28 cellular contexts compared by ENCODE assay signal in genomic region chr2:35794766-35795448, GRCh38.
"Had no signal": no experiment of that assay in that cellular context is flagged by ENCODE, and none has a peak within 500 bp of the region (broad histone marks: within the 10 kb centered on the region; RNA-seq: fewer than 3 reads in every experiment).

No MANE protein-coding gene starts in this region.

- H3K9me3 ChIP-seq: body of pancreas, SJSA1 had no signal

- DNase-seq: activated CD4-positive, alpha-beta T cell treated with anti-CD3 and anti-CD28 coated beads, Interleukin-2, amount 10 ng/mL, durations not matched to agents 24 days and 14 days; activated CD4-positive, alpha-beta T cell treated with anti-CD3 and anti-CD28 coated beads, Interleukin-2, amount 50 U/mL, for 48 hours; activated CD4-positive, CD25-positive, alpha-beta regulatory T cell treated with anti-CD3 and anti-CD28 coated beads, Interleukin-2, amount 50 U/mL, for 72 hours; activated CD8-positive, alpha-beta memory T cell treated with anti-CD3 and anti-CD28 coated beads, Interleukin-2, amount 10 ng/mL, durations not matched to agents 7 days and 5 days; activated effector memory CD4-positive, alpha-beta T cell treated with Interleukin-2 at 50 U/mL for 16 hours; activated naive CD4-positive, alpha-beta T cell; activated T-cell treated with anti-CD3 and anti-CD28 coated beads, Interleukin-2, amount 50 U/mL, for 24 hours; aorta; body of pancreas; MM.1S; NCI-H1105; NCI-H1436; NCI-H1694 treated with DMSO at 0.1 percent for 48 hours; NCI-H2029 treated with DMSO at 0.1 percent for 48 hours; NCI-H510A treated with DMSO at 0.1 percent for 48 hours; NCI-H69; NK-92 treated with Interleukin-12 subunit alpha and Interleukin-12 subunit beta, amount 100 ng/mL, for 24 hours; OCI-M1; RPMI8226; SHP77; T-helper 17 cell; T-helper 9 cell had no signal

- ATAC-seq: activated CD8-positive, alpha-beta memory T cell treated with anti-CD3 and anti-CD28 coated beads, Interleukin-2, amount 10 ng/mL, durations not matched to agents 7 days and 5 days; body of pancreas; Panc1; SK-N-SH treated with all-trans-retinoic acid at 6 μM for 48 hours; T-helper 17 cell; WTC11 had no signal

- H3K4me3 ChIP-seq: body of pancreas, SJSA1 had no signal

- H3K27ac Mint-ChIP-seq: activated CD4-positive, alpha-beta T cell treated with anti-CD3 and anti-CD28 coated beads, Interleukin-2, amount 10 ng/mL, durations not matched to agents 24 days and 14 days; activated CD8-positive, alpha-beta memory T cell treated with anti-CD3 and anti-CD28 coated beads, Interleukin-2, amount 10 ng/mL, durations not matched to agents 7 days and 5 days; activated naive CD4-positive, alpha-beta T cell treated with anti-CD3 and anti-CD28 coated beads, Interleukin-2, amount 50 U/mL, for 24 hours; activated T-cell treated with anti-CD3 and anti-CD28 coated beads, Interleukin-2, amount 50 U/mL, for 24 hours; activated T-helper 1 cell treated with anti-CD3 and anti-CD28 coated beads, Interleukin-12 subunit alpha, Interleukin-12 subunit beta, Interleukin-2, Interleukin-4 antibody, amounts not matched to agents 30 ng/mL and 10 ng/mL and 1 ng/mL, durations not matched to agents 14 hours and 24 hours and 36 hours; T-helper 17 cell; WTC11 had no signal

- H3K4me1 ChIP-seq: body of pancreas, SJSA1 had no signal

- H3K27ac ChIP-seq: body of pancreas, SJSA1 had no signal

- H3K36me3 Mint-ChIP-seq: activated CD8-positive, alpha-beta memory T cell treated with anti-CD3 and anti-CD28 coated beads, Interleukin-2, amount 10 ng/mL, durations not matched to agents 7 days and 5 days; activated naive CD4-positive, alpha-beta T cell treated with anti-CD3 and anti-CD28 coated beads, Interleukin-2, amount 50 U/mL, for 24 hours; WTC11 had no signal

- H3K27me3 Mint-ChIP-seq: activated CD4-positive, alpha-beta T cell treated with anti-CD3 and anti-CD28 coated beads, Interleukin-2, amount 10 ng/mL, durations not matched to agents 24 days and 14 days; activated CD8-positive, alpha-beta memory T cell treated with anti-CD3 and anti-CD28 coated beads, Interleukin-2, amount 10 ng/mL, durations not matched to agents 7 days and 5 days had no signal

- H3K4me3 Mint-ChIP-seq: activated CD4-positive, alpha-beta T cell treated with anti-CD3 and anti-CD28 coated beads, Interleukin-2, amount 10 ng/mL, durations not matched to agents 24 days and 14 days; activated CD8-positive, alpha-beta memory T cell treated with anti-CD3 and anti-CD28 coated beads, Interleukin-2, amount 10 ng/mL, durations not matched to agents 7 days and 5 days; activated naive CD4-positive, alpha-beta T cell treated with anti-CD3 and anti-CD28 coated beads, Interleukin-2, amount 50 U/mL, for 24 hours; activated T-cell treated with anti-CD3 and anti-CD28 coated beads, Interleukin-2, amount 50 U/mL, for 24 hours; activated T-helper 1 cell treated with anti-CD3 and anti-CD28 coated beads, Interleukin-12 subunit alpha, Interleukin-12 subunit beta, Interleukin-2, Interleukin-4 antibody, amounts not matched to agents 30 ng/mL and 10 ng/mL and 1 ng/mL, durations not matched to agents 14 hours and 24 hours and 36 hours; T-helper 17 cell; WTC11 had no signal

- H3K9me3 Mint-ChIP-seq: activated naive CD4-positive, alpha-beta T cell treated with anti-CD3 and anti-CD28 coated beads, Interleukin-2, amount 50 U/mL, for 24 hours; activated T-helper 1 cell treated with anti-CD3 and anti-CD28 coated beads, Interleukin-12 subunit alpha, Interleukin-12 subunit beta, Interleukin-2, Interleukin-4 antibody, amounts not matched to agents 30 ng/mL and 10 ng/mL and 1 ng/mL, durations not matched to agents 14 hours and 24 hours and 36 hours had no signal

- H3K36me3 ChIP-seq: SJSA1 had no signal

- H3K27me3 ChIP-seq: body of pancreas had no signal

- H3K4me1 Mint-ChIP-seq: activated CD4-positive, alpha-beta T cell treated with anti-CD3 and anti-CD28 coated beads, Interleukin-2, amount 10 ng/mL, durations not matched to agents 24 days and 14 days; activated CD8-positive, alpha-beta memory T cell treated with anti-CD3 and anti-CD28 coated beads, Interleukin-2, amount 10 ng/mL, durations not matched to agents 7 days and 5 days; activated naive CD4-positive, alpha-beta T cell treated with anti-CD3 and anti-CD28 coated beads, Interleukin-2, amount 50 U/mL, for 24 hours; T-helper 17 cell had no signal
